Comparison of ENCODE assay signal across 13 cellular contexts in genomic region chr9:29214702-29215248, GRCh38. TPM values are rescaled to one million over a fixed set of nuclear protein-coding genes. Genes with fewer than 3 reads are reported as not detected.
DNase-seq lines count a peak whose midpoint lies in the region; ATAC-seq, FAIRE-seq and TF ChIP-seq lines count a peak whose summit lies in the region.
"Had no signal": no experiment of that assay in that cellular context is flagged by ENCODE, and none has a peak within 500 bp of the region (broad histone marks: within the 10 kb centered on the region; RNA-seq: fewer than 3 reads in every experiment).

No MANE protein-coding gene starts in this region.

- H3K56ac ChIP-seq in mesendoderm (ENCODE audit: low read length) = peak overlapping the region; percentile 61

- no peak overlapping the region for H3K23ac ChIP-seq in mesendoderm (ENCODE audit: low read length)

- no peak overlapping the region for H3K9ac ChIP-seq in colonic mucosa (ENCODE audit: low read depth in 2 of 2, low read length in 2 of 2)
- H3K9ac ChIP-seq in mesendoderm (ENCODE audit: low read length) = peak overlapping the region; percentile 3

- H3K4ac ChIP-seq in mesendoderm (ENCODE audit: low read depth, low read length) = no peak overlapping the region

- H2AK5ac ChIP-seq in mesendoderm (ENCODE audit: low read length) = no peak overlapping the region

- 6% methylated on average over 29 of the region's 29 CpGs for WGBS in A549 (ENCODE audit: missing lambda C conversion rate)
- no CpG with 5 or more reads among the region's 29 CpGs for WGBS in mesendoderm (ENCODE audit: extremely low coverage, insufficient coverage, low lambda C conversion rate)

- POLR2A ChIA-PET in A549 (lab: Yijun Ruan, JAX) = no interaction called here

- no peak for TF ChIP-seq RAD21 in A549 (conservative IDR thresholded peaks at IDR 0.05 in 1 of 2, IDR thresholded peaks at IDR 0.05 in 1 of 2)

- ATAC-seq in A549 (no peak), HG03342 (IDR thresholded peaks at IDR 0.05; ENCODE audit: unreplicated experiment) (no peak)
- ATAC-seq: stimulated activated naive CD8-positive, alpha-beta T cell treated with anti-CD3 and anti-CD28 coated beads, Interleukin-15, amount 100 ng/mL, for 72 hours had no signal

- no peak overlapping the region for H2BK15ac ChIP-seq in mesendoderm (replicated peaks; ENCODE audit: low read depth)

- TF ChIP-seq POLR2A in A549 (IDR thresholded peaks at IDR 0.05; ENCODE audit: low read length) (no peak), GM12892 (IDR thresholded peaks at IDR 0.05; ENCODE audit: low read depth, low read length) (no peak)

- FAIRE-seq in A549 (lab: Jason Lieb, UNC) (no peak), GM12892 (lab: Jason Lieb, UNC) (no peak)
- FAIRE-seq: small intestine had no signal

- H3K4me2 ChIP-seq in A549 (peak overlapping the region; percentile 100), mesendoderm (ENCODE audit: low read length) (peak overlapping the region; percentile 60)

- DNase-seq in A549 (ENCODE audit: low read depth in 1 of 2, low spot score in 1 of 2) (peak in 1 of 2 experiments; percentile 6), KBM-7 (peak; percentile 57), colonic mucosa (peak; percentile 14), mesendoderm (peak; percentile 16), GM12892 (ENCODE audit: insufficient read length) (no peak), DMS153 treated with DMSO at 0.1 percent for 48 hours (lab: John Stamatoyannopoulos, UW; ENCODE audit: unreplicated experiment) (no peak)
- DNase-seq in stimulated activated CD4-positive, alpha-beta T cell treated with anti-CD3 and anti-CD28 coated beads, Interleukin-1b, Interleukin-23, amount 100 ng/mL, for 48 hours = no peak
- DNase-seq: CD4-positive, alpha-beta memory T cell; small intestine; stimulated activated naive CD8-positive, alpha-beta T cell treated with anti-CD3 and anti-CD28 coated beads, Interleukin-15, amount 100 ng/mL, for 72 hours had no signal

- intact Hi-C loops in colonic mucosa (cut with DNase I) = no loop called here

- H3K79me2 ChIP-seq in mesendoderm (ENCODE audit: control insufficient read depth, insufficient read depth, low read length) = no peaks in the 10 kb centered on the region

- H3K27me3 ChIP-seq in colonic mucosa = peaks cover 41% of the 10 kb centered on the region
- peaks cover 8% of the 10 kb centered on the region for H3K27me3 ChIP-seq in mesendoderm (ENCODE audit: insufficient read depth, low read length, poor library complexity)

- H2BK5ac ChIP-seq in mesendoderm (ENCODE audit: low read length) = no peak overlapping the region

- no peak overlapping the region for H4K8ac ChIP-seq in mesendoderm (ENCODE audit: low read depth, low read length)

- H3K4me1 ChIP-seq in A549 = peaks cover 22% of the 10 kb centered on the region
- no peaks in the 10 kb centered on the region for H3K4me1 ChIP-seq in colonic mucosa
- H3K4me1 ChIP-seq in mesendoderm (ENCODE audit: control insufficient read depth, low read depth, low read length) = peaks cover 3% of the 10 kb centered on the region

- no peak for TF ChIP-seq EP300 in A549 (IDR thresholded peaks at IDR 0.05)

- H2BK120ac ChIP-seq in mesendoderm (ENCODE audit: low read depth, low read length) = no peak overlapping the region

- H3K4me3 ChIP-seq in A549 (peak overlapping the region; percentile 51), colonic mucosa (no peak overlapping the region), mesendoderm (ENCODE audit: low read length) (peak overlapping the region; percentile 4)
- H3K4me3 ChIP-seq: left lung had no signal

- H3K36me3 ChIP-seq in colonic mucosa (no peaks in the 10 kb centered on the region), mesendoderm (ENCODE audit: control insufficient read depth, insufficient read depth, low read length) (no peaks in the 10 kb centered on the region)
- H3K36me3 ChIP-seq: left lung had no signal

- H4K5ac ChIP-seq in mesendoderm (ENCODE audit: low read length) = no peak overlapping the region

- TF ChIP-seq CTCF in A549 (IDR thresholded peaks at IDR 0.05) (no peak), colonic mucosa (IDR thresholded peaks at IDR 0.05) (no peak)

- H3K27ac ChIP-seq in A549 (no peak overlapping the region), colonic mucosa (no peak overlapping the region), mesendoderm (ENCODE audit: low read depth, low read length) (no peak overlapping the region)
- H3K27ac ChIP-seq: HL-60, left lung had no signal

- no peak overlapping the region for H3K18ac ChIP-seq in mesendoderm (ENCODE audit: low read length)

- CTCF ChIA-PET in A549 (lab: Yijun Ruan, JAX) = interaction anchor here (0.6 to 1.2 kb wide), 5 partner anchors 9 to 882 kb away, joined by 3 read pairs; no protein-coding TSS in a partner anchor

- H3K79me1 ChIP-seq in mesendoderm (ENCODE audit: low read length) = no peaks in the 10 kb centered on the region

- in situ Hi-C loops in KBM-7 (cut with MboI; ENCODE audit: low pct_unique_long_range_greater_than_20kb, low sequenced_read_pairs) = loop anchor here (25.0 kb wide), 1 partner anchor 427 kb away; no protein-coding TSS in a partner anchor

- H3K9me3 ChIP-seq in A549 (no peaks in the 10 kb centered on the region), colonic mucosa (no peaks in the 10 kb centered on the region)
- H3K9me3 ChIP-seq: left lung had no signal

TF ChIP-seq in A549, 52 proteins besides CTCF, POLR2A, EP300 and RAD21:
- TF ChIP-seq USF2 (IDR thresholded peaks at IDR 0.05) (no peak), CBX2 (IDR thresholded peaks at IDR 0.05; ENCODE audit: borderline replicate concordance, low read depth) (no peak), SREBF2 (IDR thresholded peaks at IDR 0.05) (no peak), TP53 (CRISPR knock-in tag; IDR thresholded peaks at IDR 0.05) (no peak)
TF ChIP-seq in A549: peak in this region for 0.

RNA-seq across cellular contexts. Expression of gene LINGO2, which starts 1.4 kb away (rescaled TPM):
- polyA plus RNA-seq in A549 (2011; rRNA removed) (0.14 and 0.22 TPM in 2 replicates), A549 (2017; fragmentation: RNase III; extraction: RNeasy Plus Mini Kit Qiagen cat#74134 plus additional on column Dnase treatment) (not detected in 3 replicates)
- not detected in 2 replicates for polyA plus RNA-seq in A549 (2012; cell fraction: cytosol; rRNA removed)
- not detected in 2 replicates for polyA plus RNA-seq in A549 (2012; cell fraction: nucleus; rRNA removed)
- 0.29 TPM in 1 of 2 replicates, not detected in the other for polyA minus RNA-seq in A549 (2011; rRNA and poly(A)+ RNA removed)
- under 1 TPM in 1 of 2 donors, not detected in 1; 0.11 TPM for total RNA-seq in colonic mucosa
- 0.55 TPM for polyA plus RNA-seq in mesendoderm (2013, experiment 1 of 2)
- 0.56 TPM for polyA plus RNA-seq in mesendoderm (2013, experiment 2 of 2)
- not detected for polyA plus RNA-seq in GM12892 (2012; ENCODE audit: missing spikeins)
- total RNA-seq: CD4-positive, alpha-beta memory T cell; left lung had no signal
- polyA plus RNA-seq: CD4-positive, alpha-beta memory T cell had no signal

Comparison
In these comparisons a context has a peak if more than half of its experiments do, and no peak if none do; other contexts are left out.
1. DNase-seq: peak in KBM-7 (single experiment), colonic mucosa (single experiment) and mesendoderm (single experiment); none in GM12892 (single experiment), DMS153 treated with DMSO at 0.1 percent for 48 hours (single experiment) and stimulated activated CD4-positive, alpha-beta T cell treated with anti-CD3 and anti-CD28 coated beads, Interleukin-1b, Interleukin-23, amount 100 ng/mL, for 48 hours (single experiment).